ENCODE assay signal across 1 cellular context in the genomic region with DNA sequence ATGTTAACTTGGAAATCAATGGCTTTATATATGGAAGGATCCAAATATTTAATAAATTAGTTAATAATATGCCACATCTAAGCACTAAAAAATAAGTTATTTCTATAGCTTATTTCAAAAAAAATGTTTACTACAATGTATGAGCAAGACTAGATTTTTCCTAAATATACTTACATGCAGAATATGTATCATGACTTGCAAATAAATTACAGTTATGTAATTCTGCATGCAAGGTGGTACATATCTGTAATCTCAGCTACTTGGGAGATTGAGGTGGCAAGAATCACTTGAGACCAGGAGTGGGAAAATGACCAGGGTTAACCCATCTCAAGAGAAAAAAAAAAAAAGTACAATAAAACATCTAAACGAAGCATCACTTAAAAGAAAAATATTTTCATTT.
A peak's percentile ranks its signal among the peaks of the same experiment; 100 is the strongest.
TF ChIP-seq lines count a peak whose summit lies in the region.

No MANE protein-coding gene starts in this region.

TF ChIP-seq in IMR-90, 13 proteins besides CTCF, POLR2A, EP300 and RAD21:
- TF ChIP-seq MXI1 (IDR thresholded peaks at IDR 0.05; ENCODE audit: borderline replicate concordance, low read depth, low read length) (no peak), NFE2L2 (IDR thresholded peaks at IDR 0.05; ENCODE audit: low read depth, low read length) (peak; percentile 27; the same call in 1 of the 2 replicates)
